Comparison of ENCODE assay signal across 1 cellular context in the genomic region with DNA sequence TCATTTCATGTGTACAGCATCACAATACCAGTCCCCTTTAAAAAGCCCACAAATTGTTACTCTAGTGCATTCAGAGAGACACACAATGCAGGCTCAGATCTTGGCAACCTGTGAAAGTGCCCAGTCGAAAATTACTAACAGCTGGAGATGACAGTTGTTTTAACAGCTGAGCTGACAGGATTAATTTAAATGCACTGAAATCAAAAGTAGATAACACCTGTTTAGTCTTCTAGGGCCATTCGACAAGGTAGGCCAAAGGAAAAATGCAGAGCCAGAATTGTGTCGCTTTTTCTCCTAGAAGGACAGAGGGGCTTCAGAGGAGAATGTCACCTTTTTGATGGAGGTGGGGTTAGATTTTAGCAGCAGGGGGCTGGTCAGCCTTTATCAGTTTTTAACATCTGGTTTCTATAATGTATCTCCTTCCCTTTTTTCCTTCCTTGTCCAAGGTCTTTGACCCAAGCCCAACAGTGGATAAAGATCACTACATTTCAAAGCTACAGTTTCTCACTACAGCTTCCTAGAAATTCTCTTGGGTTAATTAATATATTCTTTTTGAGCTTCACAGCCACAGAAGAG.
TF ChIP-seq lines count a peak whose summit lies in the region.

No MANE protein-coding gene starts in this region.

TF ChIP-seq in K562, 482 proteins besides CTCF, POLR2A, EP300 and RAD21 (continued from another document and continues in another):
- TF ChIP-seq, protein P1, sequence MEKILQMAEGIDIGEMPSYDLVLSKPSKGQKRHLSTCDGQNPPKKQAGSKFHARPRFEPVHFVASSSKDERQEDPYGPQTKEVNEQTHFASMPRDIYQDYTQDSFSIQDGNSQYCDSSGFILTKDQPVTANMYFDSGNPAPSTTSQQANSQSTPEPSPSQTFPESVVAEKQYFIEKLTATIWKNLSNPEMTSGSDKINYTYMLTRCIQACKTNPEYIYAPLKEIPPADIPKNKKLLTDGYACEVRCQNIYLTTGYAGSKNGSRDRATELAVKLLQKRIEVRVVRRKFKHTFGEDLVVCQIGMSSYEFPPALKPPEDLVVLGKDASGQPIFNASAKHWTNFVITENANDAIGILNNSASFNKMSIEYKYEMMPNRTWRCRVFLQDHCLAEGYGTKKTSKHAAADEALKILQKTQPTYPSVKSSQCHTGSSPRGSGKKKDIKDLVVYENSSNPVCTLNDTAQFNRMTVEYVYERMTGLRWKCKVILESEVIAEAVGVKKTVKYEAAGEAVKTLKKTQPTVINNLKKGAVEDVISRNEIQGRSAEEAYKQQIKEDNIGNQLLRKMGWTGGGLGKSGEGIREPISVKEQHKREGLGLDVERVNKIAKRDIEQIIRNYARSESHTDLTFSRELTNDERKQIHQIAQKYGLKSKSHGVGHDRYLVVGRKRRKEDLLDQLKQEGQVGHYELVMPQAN (IDR thresholded peaks at IDR 0.05; ENCODE audit: borderline replicate concordance), result no peak
- TF ChIP-seq, protein P2, sequence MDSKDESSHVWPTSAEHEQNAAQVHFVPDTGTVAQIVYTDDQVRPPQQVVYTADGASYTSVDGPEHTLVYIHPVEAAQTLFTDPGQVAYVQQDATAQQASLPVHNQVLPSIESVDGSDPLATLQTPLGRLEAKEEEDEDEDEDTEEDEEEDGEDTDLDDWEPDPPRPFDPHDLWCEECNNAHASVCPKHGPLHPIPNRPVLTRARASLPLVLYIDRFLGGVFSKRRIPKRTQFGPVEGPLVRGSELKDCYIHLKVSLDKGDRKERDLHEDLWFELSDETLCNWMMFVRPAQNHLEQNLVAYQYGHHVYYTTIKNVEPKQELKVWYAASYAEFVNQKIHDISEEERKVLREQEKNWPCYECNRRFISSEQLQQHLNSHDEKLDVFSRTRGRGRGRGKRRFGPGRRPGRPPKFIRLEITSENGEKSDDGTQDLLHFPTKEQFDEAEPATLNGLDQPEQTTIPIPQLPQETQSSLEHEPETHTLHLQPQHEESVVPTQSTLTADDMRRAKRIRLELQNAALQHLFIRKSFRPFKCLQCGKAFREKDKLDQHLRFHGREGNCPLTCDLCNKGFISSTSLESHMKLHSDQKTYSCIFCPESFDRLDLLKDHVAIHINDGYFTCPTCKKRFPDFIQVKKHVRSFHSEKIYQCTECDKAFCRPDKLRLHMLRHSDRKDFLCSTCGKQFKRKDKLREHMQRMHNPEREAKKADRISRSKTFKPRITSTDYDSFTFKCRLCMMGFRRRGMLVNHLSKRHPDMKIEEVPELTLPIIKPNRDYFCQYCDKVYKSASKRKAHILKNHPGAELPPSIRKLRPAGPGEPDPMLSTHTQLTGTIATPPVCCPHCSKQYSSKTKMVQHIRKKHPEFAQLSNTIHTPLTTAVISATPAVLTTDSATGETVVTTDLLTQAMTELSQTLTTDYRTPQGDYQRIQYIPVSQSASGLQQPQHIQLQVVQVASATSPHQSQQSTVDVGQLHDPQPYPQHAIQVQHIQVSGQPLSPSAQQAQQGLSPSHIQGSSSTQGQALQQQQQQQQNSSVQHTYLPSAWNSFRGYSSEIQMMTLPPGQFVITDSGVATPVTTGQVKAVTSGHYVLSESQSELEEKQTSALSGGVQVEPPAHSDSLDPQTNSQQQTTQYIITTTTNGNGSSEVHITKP (IDR thresholded peaks at IDR 0.05; ENCODE audit: partially characterized antibody), result no peak
- TF ChIP-seq, protein P3, sequence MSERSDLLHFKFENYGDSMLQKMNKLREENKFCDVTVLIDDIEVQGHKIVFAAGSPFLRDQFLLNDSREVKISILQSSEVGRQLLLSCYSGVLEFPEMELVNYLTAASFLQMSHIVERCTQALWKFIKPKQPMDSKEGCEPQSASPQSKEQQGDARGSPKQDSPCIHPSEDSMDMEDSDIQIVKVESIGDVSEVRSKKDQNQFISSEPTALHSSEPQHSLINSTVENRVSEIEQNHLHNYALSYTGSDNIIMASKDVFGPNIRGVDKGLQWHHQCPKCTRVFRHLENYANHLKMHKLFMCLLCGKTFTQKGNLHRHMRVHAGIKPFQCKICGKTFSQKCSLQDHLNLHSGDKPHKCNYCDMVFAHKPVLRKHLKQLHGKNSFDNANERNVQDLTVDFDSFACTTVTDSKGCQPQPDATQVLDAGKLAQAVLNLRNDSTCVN (CRISPR knock-in tag; IDR thresholded peaks at IDR 0.05), result no peak
- TF ChIP-seq MYNN (IDR thresholded peaks at IDR 0.05) (no peak), MYNN (CRISPR knock-in tag; IDR thresholded peaks at IDR 0.05) (no peak), ZBTB17 (CRISPR knock-in tag; IDR thresholded peaks at IDR 0.05) (no peak), ZNF561 (CRISPR knock-in tag; conservative IDR thresholded peaks at IDR 0.05) (no peak), RUNX1 (IDR thresholded peaks at IDR 0.05; ENCODE audit: low read depth) (no peak), NUFIP1 (IDR thresholded peaks at IDR 0.05; ENCODE audit: partially characterized antibody) (no peak), DIDO1 (tag; IDR thresholded peaks at IDR 0.05; ENCODE audit: low read depth) (no peak), HCFC1 (IDR thresholded peaks at IDR 0.05; ENCODE audit: low read depth, low read length) (no peak), TRIM24 (IDR thresholded peaks at IDR 0.05) (no peak), TBP (optimal IDR thresholded peaks at IDR 0.05; ENCODE audit: low read depth, low read length) (no peak), TSC22D4 (tag; IDR thresholded peaks at IDR 0.05) (no peak), NCOA4 (IDR thresholded peaks at IDR 0.05; ENCODE audit: partially characterized antibody) (no peak), KAT2B (IDR thresholded peaks at IDR 0.05; ENCODE audit: low read depth, low read length) (no peak), BRD9 (IDR thresholded peaks at IDR 0.05; ENCODE audit: low read depth, partially characterized antibody) (no peak), CBFA2T3 (IDR thresholded peaks at IDR 0.05) (0 out of 2 replicates have a peak, but pooled peaks have one; percentile 19), HDAC3 (IDR thresholded peaks at IDR 0.05; ENCODE audit: borderline replicate concordance, partially characterized antibody) (no peak), PHB (CRISPR knock-in tag; IDR thresholded peaks at IDR 0.05) (no peak), ADNP (tag; IDR thresholded peaks at IDR 0.05) (0 out of 2 replicates have a peak, but pooled peaks have one; percentile 49), KAT8 (IDR thresholded peaks at IDR 0.05; ENCODE audit: low read depth) (no peak), MYBL2 (IDR thresholded peaks at IDR 0.05; ENCODE audit: low read depth) (peak; percentile 42; the same call in 1 of the 2 replicates), MYBL2 (CRISPR knock-in tag; IDR thresholded peaks at IDR 0.05; ENCODE audit: borderline replicate concordance) (no peak), ZNF274 (IDR thresholded peaks at IDR 0.05; ENCODE audit: borderline replicate concordance, low read depth, low read length) (no peak), CHD2 (IDR thresholded peaks at IDR 0.05; ENCODE audit: low read depth, low read length) (no peak), SMARCA4 (IDR thresholded peaks at IDR 0.05) (peak; percentile 61; the same call in 1 of the 2 replicates), STAT5B (CRISPR knock-in tag; IDR thresholded peaks at IDR 0.05) (no peak), ZNF324 (CRISPR knock-in tag; IDR thresholded peaks at IDR 0.05) (no peak), MXI1 (IDR thresholded peaks at IDR 0.05; ENCODE audit: low read depth, low read length) (no peak), ZNF668 (CRISPR knock-in tag; IDR thresholded peaks at IDR 0.05) (no peak), ZNF354B (CRISPR knock-in tag; IDR thresholded peaks at IDR 0.05) (no peak), ZNF24 (IDR thresholded peaks at IDR 0.05) (no peak), FOXM1 (IDR thresholded peaks at IDR 0.05; ENCODE audit: low read depth) (peak; percentile 56; the same call in 1 of the 2 replicates), FOXM1 (CRISPR knock-in tag; IDR thresholded peaks at IDR 0.05; ENCODE audit: low read depth) (no peak), ESRRB (CRISPR knock-in tag; IDR thresholded peaks at IDR 0.05; ENCODE audit: borderline replicate concordance) (no peak), MEF2D (tag; conservative IDR thresholded peaks at IDR 0.05; ENCODE audit: low read depth) (no peak), POLR2H (tag; IDR thresholded peaks at IDR 0.05; ENCODE audit: low read depth) (no peak)
- TF ChIP-seq, protein P4, sequence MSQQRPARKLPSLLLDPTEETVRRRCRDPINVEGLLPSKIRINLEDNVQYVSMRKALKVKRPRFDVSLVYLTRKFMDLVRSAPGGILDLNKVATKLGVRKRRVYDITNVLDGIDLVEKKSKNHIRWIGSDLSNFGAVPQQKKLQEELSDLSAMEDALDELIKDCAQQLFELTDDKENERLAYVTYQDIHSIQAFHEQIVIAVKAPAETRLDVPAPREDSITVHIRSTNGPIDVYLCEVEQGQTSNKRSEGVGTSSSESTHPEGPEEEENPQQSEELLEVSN (IDR thresholded peaks at IDR 0.05; ENCODE audit: borderline replicate concordance in 1 of 2, extremely low read depth in 1 of 2, insufficient read depth in 1 of 2, insufficient read length in 1 of 2, low read depth in 1 of 2, low read length in 1 of 2, poor library complexity in 1 of 2, severe bottlenecking in 1 of 2), result no peak
- TF ChIP-seq, protein P5, sequence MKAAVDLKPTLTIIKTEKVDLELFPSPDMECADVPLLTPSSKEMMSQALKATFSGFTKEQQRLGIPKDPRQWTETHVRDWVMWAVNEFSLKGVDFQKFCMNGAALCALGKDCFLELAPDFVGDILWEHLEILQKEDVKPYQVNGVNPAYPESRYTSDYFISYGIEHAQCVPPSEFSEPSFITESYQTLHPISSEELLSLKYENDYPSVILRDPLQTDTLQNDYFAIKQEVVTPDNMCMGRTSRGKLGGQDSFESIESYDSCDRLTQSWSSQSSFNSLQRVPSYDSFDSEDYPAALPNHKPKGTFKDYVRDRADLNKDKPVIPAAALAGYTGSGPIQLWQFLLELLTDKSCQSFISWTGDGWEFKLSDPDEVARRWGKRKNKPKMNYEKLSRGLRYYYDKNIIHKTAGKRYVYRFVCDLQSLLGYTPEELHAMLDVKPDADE (conservative IDR thresholded peaks at IDR 0.05; ENCODE audit: control insufficient read depth, low read depth, low read length), result no peak
- TF ChIP-seq, protein P6, sequence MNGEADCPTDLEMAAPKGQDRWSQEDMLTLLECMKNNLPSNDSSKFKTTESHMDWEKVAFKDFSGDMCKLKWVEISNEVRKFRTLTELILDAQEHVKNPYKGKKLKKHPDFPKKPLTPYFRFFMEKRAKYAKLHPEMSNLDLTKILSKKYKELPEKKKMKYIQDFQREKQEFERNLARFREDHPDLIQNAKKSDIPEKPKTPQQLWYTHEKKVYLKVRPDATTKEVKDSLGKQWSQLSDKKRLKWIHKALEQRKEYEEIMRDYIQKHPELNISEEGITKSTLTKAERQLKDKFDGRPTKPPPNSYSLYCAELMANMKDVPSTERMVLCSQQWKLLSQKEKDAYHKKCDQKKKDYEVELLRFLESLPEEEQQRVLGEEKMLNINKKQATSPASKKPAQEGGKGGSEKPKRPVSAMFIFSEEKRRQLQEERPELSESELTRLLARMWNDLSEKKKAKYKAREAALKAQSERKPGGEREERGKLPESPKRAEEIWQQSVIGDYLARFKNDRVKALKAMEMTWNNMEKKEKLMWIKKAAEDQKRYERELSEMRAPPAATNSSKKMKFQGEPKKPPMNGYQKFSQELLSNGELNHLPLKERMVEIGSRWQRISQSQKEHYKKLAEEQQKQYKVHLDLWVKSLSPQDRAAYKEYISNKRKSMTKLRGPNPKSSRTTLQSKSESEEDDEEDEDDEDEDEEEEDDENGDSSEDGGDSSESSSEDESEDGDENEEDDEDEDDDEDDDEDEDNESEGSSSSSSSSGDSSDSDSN (IDR thresholded peaks at IDR 0.05; ENCODE audit: borderline replicate concordance in 1 of 2, low read depth in 2 of 2, low read length in 2 of 2), result no peak
- TF ChIP-seq, protein P7, sequence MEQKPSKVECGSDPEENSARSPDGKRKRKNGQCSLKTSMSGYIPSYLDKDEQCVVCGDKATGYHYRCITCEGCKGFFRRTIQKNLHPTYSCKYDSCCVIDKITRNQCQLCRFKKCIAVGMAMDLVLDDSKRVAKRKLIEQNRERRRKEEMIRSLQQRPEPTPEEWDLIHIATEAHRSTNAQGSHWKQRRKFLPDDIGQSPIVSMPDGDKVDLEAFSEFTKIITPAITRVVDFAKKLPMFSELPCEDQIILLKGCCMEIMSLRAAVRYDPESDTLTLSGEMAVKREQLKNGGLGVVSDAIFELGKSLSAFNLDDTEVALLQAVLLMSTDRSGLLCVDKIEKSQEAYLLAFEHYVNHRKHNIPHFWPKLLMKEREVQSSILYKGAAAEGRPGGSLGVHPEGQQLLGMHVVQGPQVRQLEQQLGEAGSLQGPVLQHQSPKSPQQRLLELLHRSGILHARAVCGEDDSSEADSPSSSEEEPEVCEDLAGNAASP (IDR thresholded peaks at IDR 0.05), result no peak
- TF ChIP-seq, protein P8, sequence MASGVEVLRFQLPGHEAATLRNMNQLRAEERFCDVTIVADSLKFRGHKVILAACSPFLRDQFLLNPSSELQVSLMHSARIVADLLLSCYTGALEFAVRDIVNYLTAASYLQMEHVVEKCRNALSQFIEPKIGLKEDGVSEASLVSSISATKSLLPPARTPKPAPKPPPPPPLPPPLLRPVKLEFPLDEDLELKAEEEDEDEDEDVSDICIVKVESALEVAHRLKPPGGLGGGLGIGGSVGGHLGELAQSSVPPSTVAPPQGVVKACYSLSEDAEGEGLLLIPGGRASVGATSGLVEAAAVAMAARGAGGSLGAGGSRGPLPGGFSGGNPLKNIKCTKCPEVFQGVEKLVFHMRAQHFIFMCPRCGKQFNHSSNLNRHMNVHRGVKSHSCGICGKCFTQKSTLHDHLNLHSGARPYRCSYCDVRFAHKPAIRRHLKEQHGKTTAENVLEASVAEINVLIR (CRISPR knock-in tag; IDR thresholded peaks at IDR 0.05), result no peak
- TF ChIP-seq, protein P9, sequence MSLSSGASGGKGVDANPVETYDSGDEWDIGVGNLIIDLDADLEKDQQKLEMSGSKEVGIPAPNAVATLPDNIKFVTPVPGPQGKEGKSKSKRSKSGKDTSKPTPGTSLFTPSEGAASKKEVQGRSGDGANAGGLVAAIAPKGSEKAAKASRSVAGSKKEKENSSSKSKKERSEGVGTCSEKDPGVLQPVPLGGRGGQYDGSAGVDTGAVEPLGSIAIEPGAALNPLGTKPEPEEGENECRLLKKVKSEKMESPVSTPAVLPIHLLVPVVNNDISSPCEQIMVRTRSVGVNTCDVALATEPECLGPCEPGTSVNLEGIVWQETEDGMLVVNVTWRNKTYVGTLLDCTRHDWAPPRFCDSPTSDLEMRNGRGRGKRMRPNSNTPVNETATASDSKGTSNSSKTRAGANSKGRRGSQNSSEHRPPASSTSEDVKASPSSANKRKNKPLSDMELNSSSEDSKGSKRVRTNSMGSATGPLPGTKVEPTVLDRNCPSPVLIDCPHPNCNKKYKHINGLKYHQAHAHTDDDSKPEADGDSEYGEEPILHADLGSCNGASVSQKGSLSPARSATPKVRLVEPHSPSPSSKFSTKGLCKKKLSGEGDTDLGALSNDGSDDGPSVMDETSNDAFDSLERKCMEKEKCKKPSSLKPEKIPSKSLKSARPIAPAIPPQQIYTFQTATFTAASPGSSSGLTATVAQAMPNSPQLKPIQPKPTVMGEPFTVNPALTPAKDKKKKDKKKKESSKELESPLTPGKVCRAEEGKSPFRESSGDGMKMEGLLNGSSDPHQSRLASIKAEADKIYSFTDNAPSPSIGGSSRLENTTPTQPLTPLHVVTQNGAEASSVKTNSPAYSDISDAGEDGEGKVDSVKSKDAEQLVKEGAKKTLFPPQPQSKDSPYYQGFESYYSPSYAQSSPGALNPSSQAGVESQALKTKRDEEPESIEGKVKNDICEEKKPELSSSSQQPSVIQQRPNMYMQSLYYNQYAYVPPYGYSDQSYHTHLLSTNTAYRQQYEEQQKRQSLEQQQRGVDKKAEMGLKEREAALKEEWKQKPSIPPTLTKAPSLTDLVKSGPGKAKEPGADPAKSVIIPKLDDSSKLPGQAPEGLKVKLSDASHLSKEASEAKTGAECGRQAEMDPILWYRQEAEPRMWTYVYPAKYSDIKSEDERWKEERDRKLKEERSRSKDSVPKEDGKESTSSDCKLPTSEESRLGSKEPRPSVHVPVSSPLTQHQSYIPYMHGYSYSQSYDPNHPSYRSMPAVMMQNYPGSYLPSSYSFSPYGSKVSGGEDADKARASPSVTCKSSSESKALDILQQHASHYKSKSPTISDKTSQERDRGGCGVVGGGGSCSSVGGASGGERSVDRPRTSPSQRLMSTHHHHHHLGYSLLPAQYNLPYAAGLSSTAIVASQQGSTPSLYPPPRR (CRISPR knock-in tag; IDR thresholded peaks at IDR 0.05; ENCODE audit: borderline replicate concordance), result no peak
